9 cellular contexts compared by ENCODE assay signal in the genomic region with DNA sequence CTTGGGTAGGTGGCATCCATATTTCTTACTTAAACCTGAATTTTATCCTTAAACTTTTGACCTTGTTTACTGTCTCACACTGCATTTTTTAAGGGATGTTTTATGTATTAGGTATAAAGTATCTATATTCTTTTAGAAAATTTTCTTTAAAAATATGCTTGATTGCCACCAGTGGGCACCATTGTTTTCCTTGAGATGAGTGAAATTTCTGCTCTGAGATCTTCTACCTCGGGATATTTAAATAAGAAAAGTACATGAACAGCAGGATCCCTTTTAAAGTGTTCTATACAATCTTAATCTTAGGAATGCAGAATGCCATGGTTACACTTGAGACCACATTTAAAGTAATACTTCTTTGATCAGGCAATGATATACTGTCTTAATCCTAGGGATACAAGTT.
DNase-seq lines count a peak whose midpoint lies in the region; ATAC-seq, FAIRE-seq and TF ChIP-seq lines count a peak whose summit lies in the region.
"Had no signal": no experiment of that assay in that cellular context is flagged by ENCODE, and none has a peak within 500 bp of the region (broad histone marks: within the 10 kb centered on the region; RNA-seq: fewer than 3 reads in every experiment).

No MANE protein-coding gene starts in this region.

- H3K79me2 ChIP-seq in OCI-LY3 (ENCODE audit: low read length), result no peaks in the 10 kb centered on the region

- no peak overlapping the region for H3K27ac Mint-ChIP-seq in endothelial cell (ENCODE audit: unreplicated experiment)
- no peak overlapping the region for H3K27ac Mint-ChIP-seq in activated CD8-positive, alpha-beta memory T cell treated with anti-CD3 and anti-CD28 coated beads, Interleukin-2, amount 10 ng/mL, durations not matched to agents 7 days and 5 days

- no peak for ATAC-seq in pancreas
- ATAC-seq in activated CD8-positive, alpha-beta memory T cell treated with anti-CD3 and anti-CD28 coated beads, Interleukin-2, amount 10 ng/mL, durations not matched to agents 7 days and 5 days, result no peak

- no peak overlapping the region for H3K4me2 ChIP-seq in OCI-LY3 (ENCODE audit: low read length)

- no peak overlapping the region for H3K9ac ChIP-seq in OCI-LY3 (ENCODE audit: low read length)

- peak; percentile 37 for FAIRE-seq in pancreas (lab: Jason Lieb, UNC)

- H3K9me3 Mint-ChIP-seq in endothelial cell (ENCODE audit: unreplicated experiment), result no peaks in the 10 kb centered on the region
- H3K9me3 Mint-ChIP-seq in activated CD8-positive, alpha-beta memory T cell treated with anti-CD3 and anti-CD28 coated beads, Interleukin-2, amount 10 ng/mL, durations not matched to agents 7 days and 5 days (ENCODE audit: low read depth), result no peaks in the 10 kb centered on the region

- no peaks in the 10 kb centered on the region for H3K4me1 ChIP-seq in OCI-LY3 (ENCODE audit: low read length)
- no peaks in the 10 kb centered on the region for H3K4me1 ChIP-seq in pancreas

- H3K27ac ChIP-seq in OCI-LY3 (ENCODE audit: low read length) (no peak overlapping the region), pancreas (no peak overlapping the region), caudate nucleus (ENCODE audit: low read depth, low read length) (no peak overlapping the region)

- no peak overlapping the region for H2AFZ ChIP-seq in OCI-LY3 (ENCODE audit: low read depth, low read length)

- no peaks in the 10 kb centered on the region for H3K4me1 Mint-ChIP-seq in endothelial cell (ENCODE audit: unreplicated experiment)
- H3K4me1 Mint-ChIP-seq in activated CD8-positive, alpha-beta memory T cell treated with anti-CD3 and anti-CD28 coated beads, Interleukin-2, amount 10 ng/mL, durations not matched to agents 7 days and 5 days, result no peaks in the 10 kb centered on the region

- WGBS in pancreas, 2 donors, result 7 to 14% methylated on average over 1 of the region's 1 CpG

- TF ChIP-seq CTCF in OCI-LY3 (IDR thresholded peaks at IDR 0.05; ENCODE audit: low read depth, low read length), result peak; percentile 30
- TF ChIP-seq CTCF in endothelial cell (IDR thresholded peaks at IDR 0.05; ENCODE audit: unreplicated experiment), result peak; percentile 44
- no peak for TF ChIP-seq CTCF in pancreas (IDR thresholded peaks at IDR 0.05)

- no peaks in the 10 kb centered on the region for H3K9me3 ChIP-seq in OCI-LY3 (ENCODE audit: insufficient read depth, low read length)
- H3K9me3 ChIP-seq in pancreas, result no peaks in the 10 kb centered on the region

- no peaks in the 10 kb centered on the region for H4K20me1 ChIP-seq in OCI-LY3 (ENCODE audit: insufficient read depth, low read length)

- H3K4me3 ChIP-seq in OCI-LY3 (ENCODE audit: low read length) (no peak overlapping the region), pancreas (no peak overlapping the region)

- H3K27me3 ChIP-seq in OCI-LY3 (ENCODE audit: low read depth, low read length) (no peaks in the 10 kb centered on the region), pancreas (no peaks in the 10 kb centered on the region)

- DNase-seq in EH (ENCODE audit: low read depth), result peak; percentile 52
- DNase-seq in endothelial cell (ENCODE audit: low spot score), result no peak
- no peak for DNase-seq in pancreas
- no peak for DNase-seq in activated CD8-positive, alpha-beta memory T cell treated with anti-CD3 and anti-CD28 coated beads, Interleukin-2, amount 10 ng/mL, durations not matched to agents 7 days and 5 days
- no peak for DNase-seq in caudate nucleus (lab: John Stamatoyannopoulos, UW)
- no peak for DNase-seq in iPS-NIHi7 (ENCODE audit: extremely low spot score)
- no peak for DNase-seq in NCI-H1417 (lab: John Stamatoyannopoulos, UW)
- DNase-seq: NCI-H446 had no signal

- CTCF ChIA-PET in activated CD8-positive, alpha-beta memory T cell treated with anti-CD3 and anti-CD28 coated beads, Interleukin-2, amount 10 ng/mL, durations not matched to agents 7 days and 5 days (lab: Charles Lee), result interaction anchor here (0.7 to 1.6 kb wide), 3 partner anchors 50 to 467 kb away, joined by 3 to 7 read pairs (median 4); no protein-coding TSS in a partner anchor

- H3K27me3 Mint-ChIP-seq in endothelial cell (ENCODE audit: unreplicated experiment), result no peaks in the 10 kb centered on the region
- no peaks in the 10 kb centered on the region for H3K27me3 Mint-ChIP-seq in activated CD8-positive, alpha-beta memory T cell treated with anti-CD3 and anti-CD28 coated beads, Interleukin-2, amount 10 ng/mL, durations not matched to agents 7 days and 5 days

- intact Hi-C loops in pancreas (cut with DNase I), result no loop called here

- H3K4me3 Mint-ChIP-seq in endothelial cell (ENCODE audit: unreplicated experiment), result no peak overlapping the region
- H3K4me3 Mint-ChIP-seq in activated CD8-positive, alpha-beta memory T cell treated with anti-CD3 and anti-CD28 coated beads, Interleukin-2, amount 10 ng/mL, durations not matched to agents 7 days and 5 days, result no peak overlapping the region

- H3K36me3 ChIP-seq in OCI-LY3 (replicated peaks; ENCODE audit: low read depth, low read length), result peaks cover 15% of the 10 kb centered on the region
- H3K36me3 ChIP-seq in pancreas, result peaks cover 0 to 15% (median 0%) of the 10 kb centered on the region in 3 donors

- H3K36me3 Mint-ChIP-seq in endothelial cell (ENCODE audit: low read depth, unreplicated experiment), result peaks cover 8% of the 10 kb centered on the region
- peaks cover 22% of the 10 kb centered on the region for H3K36me3 Mint-ChIP-seq in activated CD8-positive, alpha-beta memory T cell treated with anti-CD3 and anti-CD28 coated beads, Interleukin-2, amount 10 ng/mL, durations not matched to agents 7 days and 5 days

Comparison
In these comparisons a context has a peak if more than half of its experiments do, and no peak if none do; other contexts are left out.
1. CTCF ChIP-seq: peak in OCI-LY3 (single experiment) and endothelial cell (single experiment); none in pancreas (0 of 4).